8 cellular contexts compared by ENCODE assay signal in genomic region chr22:36506637-36507517, GRCh38. TPM values are rescaled to one million over a fixed set of nuclear protein-coding genes. Genes with fewer than 3 reads are reported as not detected.
A peak's percentile ranks its signal among the peaks of the same experiment; 100 is the strongest.
DNase-seq lines count a peak whose midpoint lies in the region; ATAC-seq and TF ChIP-seq lines count a peak whose summit lies in the region.

Gene FOXRED2, minus strand, starts transcription at chr22:36507040. Its CDS starts 618 bp downstream, at chr22:36506422.

- peak within 1 kb of the TSS; percentile 39 to 84 (median 71) for H3K4me3 Mint-ChIP-seq in naive thymus-derived CD4-positive, alpha-beta T cell
- peak within 1 kb of the TSS; percentile 83 to 87 for H3K4me3 Mint-ChIP-seq in stimulated activated naive B cell treated with anti-CD40 and anti-IgM and Interleukin-4, amounts not matched to agents 10 μg/mL and 1 μg/mL and 100 μg/mL, for 72 hours

- peaks cover 58% of the 10 kb centered on the region for H3K36me3 ChIP-seq in KOPT-K1 (ENCODE audit: insufficient read depth, low read length)
- H3K36me3 ChIP-seq in fibroblast of lung (ENCODE audit: control insufficient read depth, insufficient read depth, low read length) = peaks cover 11% of the 10 kb centered on the region
- H3K36me3 ChIP-seq in naive thymus-derived CD4-positive, alpha-beta T cell (ENCODE audit: control insufficient read depth in 2 of 3, insufficient read depth in 3 of 3, low read length in 3 of 3) = peaks cover 3 to 15% (median 6%) of the 10 kb centered on the region in 3 experiments

- H3K27ac ChIP-seq in KOPT-K1 (ENCODE audit: low read depth, low read length, poor library complexity, severe bottlenecking) (peak within 1 kb of the TSS; percentile 82), fibroblast of lung (ENCODE audit: insufficient read depth, low read length) (peak within 1 kb of the TSS; percentile 43)
- H3K27ac ChIP-seq in naive thymus-derived CD4-positive, alpha-beta T cell (ENCODE audit: low read depth, low read length) = peak within 1 kb of the TSS; percentile 72

- H3K27me3 Mint-ChIP-seq in naive thymus-derived CD4-positive, alpha-beta T cell = no peaks in the 10 kb centered on the region
- H3K27me3 Mint-ChIP-seq in stimulated activated naive B cell treated with anti-CD40 and anti-IgM and Interleukin-4, amounts not matched to agents 10 μg/mL and 1 μg/mL and 100 μg/mL, for 72 hours = no peaks in the 10 kb centered on the region

- TF ChIP-seq CTCF in fibroblast of lung (conservative IDR thresholded peaks at IDR 0.05 in 1 of 2, IDR thresholded peaks at IDR 0.05 in 1 of 2; ENCODE audit: low read depth in 1 of 2, low read length in 2 of 2) = no peak

- no peaks in the 10 kb centered on the region for H4K20me1 ChIP-seq in fibroblast of lung (ENCODE audit: control insufficient read depth, extremely low read depth, insufficient read depth, low read length)

- no peaks in the 10 kb centered on the region for H3K27me3 ChIP-seq in fibroblast of lung (ENCODE audit: control insufficient read depth, insufficient read depth, low read length)
- H3K27me3 ChIP-seq in naive thymus-derived CD4-positive, alpha-beta T cell (ENCODE audit: control insufficient read depth in 2 of 2, insufficient read depth in 2 of 2, low read length in 2 of 2) = no peaks in the 10 kb centered on the region

- no peaks in the 10 kb centered on the region for H3K4me1 ChIP-seq in fibroblast of lung (ENCODE audit: control insufficient read depth, extremely low read depth, insufficient read depth, low read length)
- H3K4me1 ChIP-seq in naive thymus-derived CD4-positive, alpha-beta T cell (ENCODE audit: control insufficient read depth in 2 of 2, insufficient read depth in 2 of 2, low read length in 2 of 2) = peaks cover 5 to 11% of the 10 kb centered on the region in 2 donors

- no peaks in the 10 kb centered on the region for H3K79me2 ChIP-seq in fibroblast of lung (ENCODE audit: control insufficient read depth, insufficient read depth, low read length)

- peaks cover 3 to 17% (median 12%) of the 10 kb centered on the region in 5 donors for H3K36me3 Mint-ChIP-seq in naive thymus-derived CD4-positive, alpha-beta T cell
- H3K36me3 Mint-ChIP-seq in stimulated activated naive B cell treated with anti-CD40 and anti-IgM and Interleukin-4, amounts not matched to agents 10 μg/mL and 1 μg/mL and 100 μg/mL, for 72 hours = peaks cover 28 to 38% of the 10 kb centered on the region in 2 donors

- peaks cover 8 to 23% (median 14%) of the 10 kb centered on the region in 7 donors for H3K4me1 Mint-ChIP-seq in naive thymus-derived CD4-positive, alpha-beta T cell
- H3K4me1 Mint-ChIP-seq in stimulated activated naive B cell treated with anti-CD40 and anti-IgM and Interleukin-4, amounts not matched to agents 10 μg/mL and 1 μg/mL and 100 μg/mL, for 72 hours = peaks cover 18 to 39% of the 10 kb centered on the region in 2 donors

- POLR2A ChIA-PET in naive thymus-derived CD4-positive, alpha-beta T cell (lab: Charles Lee) = interaction anchor here (0.6 to 3.9 kb wide), 12 partner anchors 10 to 268 kb away, joined by 3 to 22 read pairs (median 3); partner anchors contain the start of genes APOL2, EIF3D and TXN2

- peak within 1 kb of the TSS; percentile 62 for H3K4me2 ChIP-seq in fibroblast of lung (ENCODE audit: extremely low read depth, insufficient read depth, low read length)

- intact Hi-C loops in naive thymus-derived CD4-positive, alpha-beta T cell (cut with micrococcal nuclease) = loop anchor here (1.0 kb wide), 4 partner anchors 22 to 53 kb away; partner anchors contain the start of genes EIF3D (in 2 of the 2) and TXN2 (in 1 of the 2)

- H3K9me3 ChIP-seq in KOPT-K1 (ENCODE audit: insufficient read depth, low read length, poor library complexity, severe bottlenecking) (no peaks in the 10 kb centered on the region), fibroblast of lung (ENCODE audit: control insufficient read depth, insufficient read depth, low read depth, low read length) (no peaks in the 10 kb centered on the region)
- H3K9me3 ChIP-seq in naive thymus-derived CD4-positive, alpha-beta T cell (ENCODE audit: control insufficient read depth in 2 of 3, low read length in 3 of 3) = no peaks in the 10 kb centered on the region

- in situ Hi-C loops in Caki2 (cut with HindIII; ENCODE audit: low pct_unique_long_range_greater_than_20kb, low sequenced_read_pairs) = no loop called here

- peak within 1 kb of the TSS; percentile 83 for H2AFZ ChIP-seq in fibroblast of lung (ENCODE audit: low read length)

- H3K9me3 Mint-ChIP-seq in naive thymus-derived CD4-positive, alpha-beta T cell = no peaks in the 10 kb centered on the region
- peaks cover 4% of the 10 kb centered on the region in 2 donors for H3K9me3 Mint-ChIP-seq in stimulated activated naive B cell treated with anti-CD40 and anti-IgM and Interleukin-4, amounts not matched to agents 10 μg/mL and 1 μg/mL and 100 μg/mL, for 72 hours

- CTCF ChIA-PET in naive thymus-derived CD4-positive, alpha-beta T cell (lab: Charles Lee) = interaction anchor here (1.1 kb wide), 1 partner anchor 12 kb away, joined by 3 read pairs; no protein-coding TSS in a partner anchor

- H3K4me3 ChIP-seq in fibroblast of lung (replicated peaks in 1 of 4; ENCODE audit: control extremely low read depth in 1 of 4, insufficient read depth in 1 of 4, low read depth in 3 of 4, low read length in 4 of 4) = peak within 1 kb of the TSS; percentile 45 to 64 (median 54)
- H3K4me3 ChIP-seq in naive thymus-derived CD4-positive, alpha-beta T cell (ENCODE audit: low read length) = peak within 1 kb of the TSS; percentile 67

- H3K27ac Mint-ChIP-seq in naive thymus-derived CD4-positive, alpha-beta T cell = peak within 1 kb of the TSS; percentile 26 to 84 (median 62)
- peak within 1 kb of the TSS; percentile 62 for H3K27ac Mint-ChIP-seq in stimulated activated naive B cell treated with anti-CD40 and anti-IgM and Interleukin-4, amounts not matched to agents 10 μg/mL and 1 μg/mL and 100 μg/mL, for 72 hours

- peak within 1 kb of the TSS; percentile 55 for H3K9ac ChIP-seq in fibroblast of lung (ENCODE audit: insufficient read depth, low read length)

- peak; percentile 72 for ATAC-seq in GM21515 (IDR thresholded peaks at IDR 0.05; ENCODE audit: unreplicated experiment)
- peak; percentile 98 for ATAC-seq in naive thymus-derived CD4-positive, alpha-beta T cell
- peak; percentile 92 to 96 for ATAC-seq in stimulated activated naive B cell treated with anti-CD40 and anti-IgM and Interleukin-4, amounts not matched to agents 10 μg/mL and 1 μg/mL and 100 μg/mL, for 72 hours (replicated peaks)

- DNase-seq in Caki2 (ENCODE audit: low read depth) = peak; percentile 91
- peak; percentile 88 for DNase-seq in RKO (ENCODE audit: low spot score)
- DNase-seq in activated T-helper 1 cell treated with Interleukin-2 at 50 U/mL for 16 hours (ENCODE audit: low read depth) = peak; percentile 84
- DNase-seq in fibroblast of lung (ENCODE audit: low read depth in 2 of 2) = peak; percentile 67 to 81
- DNase-seq in naive thymus-derived CD4-positive, alpha-beta T cell = peak; percentile 85 to 95 (median 91)
- peak; percentile 87 for DNase-seq in stimulated activated naive B cell treated with anti-CD40 and anti-IgM and Interleukin-4, amounts not matched to agents 10 μg/mL and 1 μg/mL and 100 μg/mL, for 72 hours

RNA-seq across cellular contexts. Expression of gene FOXRED2, which starts in this region (rescaled TPM):
- total RNA-seq in Caki2 (2014; rRNA removed; shearing (Covaris generic); ENCODE audit: low replicate concordance) = 4.5 and 29.5 TPM in 2 replicates
- 3.3 and 8.7 TPM in 2 replicates for total RNA-seq in fibroblast of lung
- polyA plus RNA-seq in fibroblast of lung = 3.8 and 8.8 TPM in 2 replicates
- polyA plus RNA-seq in fibroblast of lung (2012) = 5.1 and 9.6 TPM in 2 replicates
- 13.7 and 28.1 TPM in 2 replicates for polyA minus RNA-seq in fibroblast of lung (ENCODE audit: low replicate concordance)
- total RNA-seq in naive thymus-derived CD4-positive, alpha-beta T cell = 10 to 100 TPM in 3 of 5 experiments, 1 to 10 TPM in 2; 2.3 to 13.1 (median 11.4) TPM
- polyA plus RNA-seq in naive thymus-derived CD4-positive, alpha-beta T cell = 1 to 10 TPM; 2.3 to 5.6 TPM

Comparison
In these comparisons a context has a peak if more than half of its experiments do, and no peak if none do; other contexts are left out.
1. Peak in every context shown above with its lines: DNase-seq, ATAC-seq, H3K4me3 ChIP-seq and H3K27ac ChIP-seq.